In the genomic region with DNA sequence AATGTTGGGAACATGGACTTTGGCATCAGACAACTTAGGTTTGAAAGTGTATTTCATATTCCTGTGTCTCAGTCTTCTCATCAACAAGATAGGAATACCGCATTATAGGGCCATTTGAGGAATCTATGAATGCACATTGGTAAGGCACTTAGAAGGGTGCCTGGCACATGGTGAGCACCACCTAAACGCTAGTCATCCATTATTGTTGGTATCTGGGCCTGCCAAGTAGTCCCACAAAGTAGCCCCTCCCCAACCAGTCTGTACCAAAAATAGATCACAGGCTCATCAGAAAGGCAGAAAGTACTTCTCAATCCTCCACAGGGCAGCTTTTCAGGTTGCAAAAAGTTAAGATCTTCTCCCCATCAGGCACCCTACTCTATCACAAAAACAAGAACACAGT, we compare ENCODE assay signal across 28 cellular contexts.
"Had no signal": no experiment of that assay in that cellular context is flagged by ENCODE, and none has a peak within 500 bp of the region (broad histone marks: within the 10 kb centered on the region; RNA-seq: fewer than 3 reads in every experiment).

No MANE protein-coding gene starts in this region.

- H3K4me1 ChIP-seq: adrenal gland, body of pancreas, colonic mucosa had no signal

- H3K4me3 ChIP-seq: adrenal gland, body of pancreas, colonic mucosa had no signal

- H3K27ac ChIP-seq: adrenal gland, body of pancreas, colonic mucosa, epithelial cell of prostate had no signal

- FAIRE-seq: endometrium, endothelial cell of umbilical vein, frontal cortex had no signal

- DNase-seq: activated CD4-positive, alpha-beta memory T cell treated with anti-CD3 and anti-CD28 coated beads for 36 hours; activated CD4-positive, alpha-beta T cell treated with anti-CD3 and anti-CD28 coated beads for 36 hours; activated CD4-positive, alpha-beta T cell treated with anti-CD3 and anti-CD28 coated beads, Interleukin-2, amount 10 ng/mL, durations not matched to agents 24 days and 14 days; activated CD4-positive, CD25-positive, alpha-beta regulatory T cell; activated CD4-positive, CD25-positive, alpha-beta regulatory T cell treated with anti-CD3 and anti-CD28 coated beads, Interleukin-2, amount 50 U/mL, for 72 hours; activated CD8-positive, alpha-beta memory T cell treated with anti-CD3 and anti-CD28 coated beads, Interleukin-2, amount 10 ng/mL, durations not matched to agents 7 days and 5 days; activated CD8-positive, alpha-beta memory T cell treated with anti-CD3 and anti-CD28 coated beads, Interleukin-2, amount 50 U/mL, for 4 hours; activated CD8-positive, alpha-beta T cell treated with anti-CD3 and anti-CD28 coated beads, Interleukin-2, amount 10 ng/mL, durations not matched to agents 7 days and 5 days; activated effector memory CD4-positive, alpha-beta T cell treated with anti-CD3 and anti-CD28 coated beads, Interleukin-2, amount 50 U/mL, for 16 hours; activated naive CD4-positive, alpha-beta T cell treated with anti-CD3 and anti-CD28 coated beads for 36 hours; activated naive CD8-positive, alpha-beta T cell treated with anti-CD3 and anti-CD28 coated beads for 36 hours; activated naive CD8-positive, alpha-beta T cell treated with anti-CD3 and anti-CD28 coated beads, Interleukin-2, amount 50 U/mL, for 24 hours; activated T-cell treated with anti-CD3 and anti-CD28 coated beads, Interleukin-2, amount 50 U/mL, for 1 hour; activated T-cell treated with anti-CD3 and anti-CD28 coated beads, Interleukin-2, amount 50 U/mL, for 48 hours; adrenal gland; amygdala; aorta; body of pancreas; central memory CD4-positive, alpha-beta T cell; cerebellar nuclear complex; colonic mucosa; effector CD8-positive, alpha-beta T cell; foreskin fibroblast; T-helper 2 cell had no signal

- H3K36me3 ChIP-seq: adrenal gland, colonic mucosa had no signal

- H3K9me3 ChIP-seq: adrenal gland, body of pancreas, colonic mucosa had no signal

- ATAC-seq: activated CD4-positive, alpha-beta T cell treated with anti-CD3 and anti-CD28 coated beads for 36 hours; activated CD8-positive, alpha-beta memory T cell treated with anti-CD3 and anti-CD28 coated beads, Interleukin-2, amount 10 ng/mL, durations not matched to agents 7 days and 5 days; activated CD8-positive, alpha-beta T cell treated with anti-CD3 and anti-CD28 coated beads, Interleukin-2, amount 10 ng/mL, durations not matched to agents 7 days and 5 days; activated naive CD8-positive, alpha-beta T cell treated with anti-CD3 and anti-CD28 coated beads, Interleukin-2, amount 50 U/mL, for 24 hours; body of pancreas had no signal

- H3K27me3 ChIP-seq: adrenal gland, body of pancreas, colonic mucosa had no signal
